Comparison of ENCODE assay signal across 8 cellular contexts in the genomic region with DNA sequence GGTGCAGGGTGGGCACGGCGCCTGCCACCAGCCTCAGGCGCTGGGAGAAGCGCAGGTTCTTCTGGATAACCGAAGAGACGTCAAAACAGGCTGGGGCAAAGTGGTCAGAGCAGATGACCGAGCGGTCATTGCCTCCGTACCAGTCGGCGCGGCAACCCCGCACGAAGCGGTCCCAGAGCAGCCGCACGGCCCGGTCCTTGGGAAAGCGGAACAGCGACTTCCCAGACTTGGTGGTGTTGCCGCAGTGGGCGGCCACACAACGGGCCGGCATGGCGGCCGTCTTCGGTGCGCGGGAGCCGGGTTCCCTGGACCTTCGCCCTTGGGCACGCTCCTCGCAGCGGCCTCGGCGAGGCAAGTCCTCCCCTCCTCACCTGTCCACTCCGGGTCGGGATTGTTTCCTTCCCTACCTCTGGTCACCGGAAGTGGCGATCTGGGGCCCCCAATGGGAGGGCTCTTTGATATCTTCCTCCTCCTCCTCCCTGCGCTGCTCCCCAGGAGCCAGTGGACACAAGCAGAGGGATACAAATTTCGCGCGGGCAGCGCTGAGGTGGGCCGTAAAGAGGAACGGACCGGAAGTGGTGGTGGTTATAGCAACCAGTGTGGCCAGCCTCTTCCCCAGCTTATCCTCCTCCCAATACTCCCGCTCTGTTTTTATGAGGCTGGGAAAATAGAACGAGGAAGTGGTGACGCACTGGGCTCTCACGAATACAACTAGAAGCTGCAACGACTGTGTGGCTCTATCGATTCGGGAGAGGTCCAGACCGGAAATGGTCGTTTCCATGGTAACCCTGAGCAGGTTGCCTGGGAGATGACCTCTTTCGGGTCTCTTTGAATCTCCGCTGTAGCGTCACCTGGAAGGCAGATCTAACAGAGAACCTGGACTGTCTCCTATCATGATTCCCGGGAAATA. TPM values are rescaled to one million over a fixed set of nuclear protein-coding genes. Genes with fewer than 3 reads are reported as not detected.
DNase-seq lines count a peak whose midpoint lies in the region; ATAC-seq and TF ChIP-seq lines count a peak whose summit lies in the region.

A gene with protein sequence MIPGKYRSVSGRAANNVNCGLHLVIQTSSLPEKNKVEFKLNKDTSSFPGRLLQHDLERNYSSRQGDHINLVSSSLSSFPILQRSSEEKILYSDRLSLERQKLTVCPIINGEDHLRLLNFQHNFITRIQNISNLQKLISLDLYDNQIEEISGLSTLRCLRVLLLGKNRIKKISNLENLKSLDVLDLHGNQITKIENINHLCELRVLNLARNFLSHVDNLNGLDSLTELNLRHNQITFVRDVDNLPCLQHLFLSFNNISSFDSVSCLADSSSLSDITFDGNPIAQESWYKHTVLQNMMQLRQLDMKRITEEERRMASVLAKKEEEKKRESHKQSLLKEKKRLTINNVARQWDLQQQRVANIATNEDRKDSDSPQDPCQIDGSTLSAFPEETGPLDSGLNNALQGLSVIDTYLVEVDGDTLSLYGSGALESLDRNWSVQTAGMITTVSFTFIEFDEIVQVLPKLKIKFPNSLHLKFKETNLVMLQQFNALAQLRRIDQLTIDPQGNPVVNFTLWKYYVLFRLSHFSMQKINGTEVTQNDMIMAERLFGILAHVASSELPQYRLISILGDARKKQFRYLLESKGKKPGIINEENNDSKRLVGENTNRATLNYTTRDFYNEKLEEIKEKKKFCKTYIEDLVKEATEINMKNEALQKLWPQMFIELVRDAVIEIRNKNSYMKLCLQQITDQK (plus strand): TSS at position 825 of the 910 bp plus-strand sequence. CDS start 69 bp downstream, at position 894.
A gene (minus strand): TSS at position 432 of the 910 bp plus-strand sequence. CDS start 161 bp downstream, at position 271.

- peak within 1 kb of the TSS; percentile 70 to 79 (median 76) for H3K27ac ChIP-seq in upper lobe of left lung

- H3K4me3 ChIP-seq in NT2/D1 (ENCODE audit: insufficient read length, low read depth): peak within 1 kb of the TSS; percentile 95
- H3K4me3 ChIP-seq in neuron (ENCODE audit: low read length): peak within 1 kb of the TSS; percentile 65
- H3K4me3 ChIP-seq in upper lobe of left lung: peak within 1 kb of the TSS; percentile 66 to 88 (median 75)

- 0 to 4% methylated on average over 14 to 53 of the region's 61 CpGs for WGBS in upper lobe of left lung, 2 donors

- no peaks in the 10 kb centered on the region for H3K9me3 Mint-ChIP-seq in activated naive CD8-positive, alpha-beta T cell treated with anti-CD3 and anti-CD28 coated beads, Interleukin-2, amount 50 U/mL, for 24 hours
- H3K9me3 Mint-ChIP-seq in glutamatergic neuron (ENCODE audit: unreplicated experiment): peaks cover 9% of the 10 kb centered on the region

- H3K36me3 ChIP-seq in NT2/D1 (ENCODE audit: insufficient read depth, insufficient read length, low read length) (no peaks in the 10 kb centered on the region), neuron (ENCODE audit: insufficient read depth, low read length) (peaks cover 14% of the 10 kb centered on the region), upper lobe of left lung (peaks cover 0 to 4% (median 0%) of the 10 kb centered on the region in 4 donors)

- ATAC-seq in GM21423 (IDR thresholded peaks at IDR 0.05; ENCODE audit: unreplicated experiment): peak; percentile 79
- peak; percentile 80 for ATAC-seq in activated naive CD8-positive, alpha-beta T cell treated with anti-CD3 and anti-CD28 coated beads, Interleukin-2, amount 50 U/mL, for 24 hours
- ATAC-seq in upper lobe of left lung (ENCODE audit: low FRiP score in 2 of 2): peak; percentile 95 to 97

- TF ChIP-seq EP300 in upper lobe of left lung (IDR thresholded peaks at IDR 0.05): no peak

- TF ChIP-seq POLR2A in upper lobe of left lung (IDR thresholded peaks at IDR 0.05): peak in 2 of 4 donors; percentile 19 to 45

- H3K4me3 Mint-ChIP-seq in activated naive CD8-positive, alpha-beta T cell treated with anti-CD3 and anti-CD28 coated beads, Interleukin-2, amount 50 U/mL, for 24 hours: peak within 1 kb of the TSS; percentile 88
- peak within 1 kb of the TSS; percentile 100 for H3K4me3 Mint-ChIP-seq in glutamatergic neuron (ENCODE audit: unreplicated experiment)

- H3K4me1 ChIP-seq in NT2/D1 (ENCODE audit: insufficient read depth, insufficient read length): no peaks in the 10 kb centered on the region
- peaks cover 18% of the 10 kb centered on the region for H3K4me1 ChIP-seq in neuron (ENCODE audit: insufficient read depth, low read length)
- peaks cover 6 to 13% (median 11%) of the 10 kb centered on the region in 4 donors for H3K4me1 ChIP-seq in upper lobe of left lung

- H3K27me3 ChIP-seq in NT2/D1 (ENCODE audit: insufficient read depth, insufficient read length) (no peaks in the 10 kb centered on the region), neuron (ENCODE audit: insufficient read depth, low read length) (no peaks in the 10 kb centered on the region), upper lobe of left lung (no peaks in the 10 kb centered on the region)

- peak within 1 kb of the TSS; percentile 88 for H3K27ac Mint-ChIP-seq in activated naive CD8-positive, alpha-beta T cell treated with anti-CD3 and anti-CD28 coated beads, Interleukin-2, amount 50 U/mL, for 24 hours
- H3K27ac Mint-ChIP-seq in glutamatergic neuron (ENCODE audit: unreplicated experiment): peak within 1 kb of the TSS; percentile 98

- peak; percentile 93 for DNase-seq in DMS 273 (lab: John Stamatoyannopoulos, UW; ENCODE audit: unreplicated experiment)
- DNase-seq in HT1080 (ENCODE audit: low read depth): peak; percentile 99
- peak; percentile 79 for DNase-seq in NT2/D1 (ENCODE audit: low read depth, low spot score)
- DNase-seq in activated naive CD8-positive, alpha-beta T cell treated with anti-CD3 and anti-CD28 coated beads, Interleukin-2, amount 50 U/mL, for 24 hours: peak; percentile 56
- DNase-seq in glutamatergic neuron: peak; percentile 85
- DNase-seq in upper lobe of left lung: peak; percentile 89

- H3K4me1 Mint-ChIP-seq in activated naive CD8-positive, alpha-beta T cell treated with anti-CD3 and anti-CD28 coated beads, Interleukin-2, amount 50 U/mL, for 24 hours: peaks cover 10% of the 10 kb centered on the region
- peaks cover 4% of the 10 kb centered on the region for H3K4me1 Mint-ChIP-seq in glutamatergic neuron (ENCODE audit: low read depth, unreplicated experiment)

- H3K9me3 ChIP-seq in NT2/D1 (ENCODE audit: insufficient read depth, low read length): no peaks in the 10 kb centered on the region
- H3K9me3 ChIP-seq in neuron (ENCODE audit: low read length): no peaks in the 10 kb centered on the region
- no peaks in the 10 kb centered on the region for H3K9me3 ChIP-seq in upper lobe of left lung

- TF ChIP-seq CTCF in glutamatergic neuron (IDR thresholded peaks at IDR 0.05; ENCODE audit: partially characterized antibody, unreplicated experiment): no peak
- peak in 1 of 6 experiments; percentile 2 for TF ChIP-seq CTCF in upper lobe of left lung (IDR thresholded peaks at IDR 0.05)

- H3K27me3 Mint-ChIP-seq in activated naive CD8-positive, alpha-beta T cell treated with anti-CD3 and anti-CD28 coated beads, Interleukin-2, amount 50 U/mL, for 24 hours: peaks cover 47% of the 10 kb centered on the region
- H3K27me3 Mint-ChIP-seq in glutamatergic neuron (ENCODE audit: unreplicated experiment): peaks cover 4% of the 10 kb centered on the region

- peak within 1 kb of the TSS; percentile 88 for H3K9ac ChIP-seq in NT2/D1 (ENCODE audit: insufficient read length, low read depth)

- H2AFZ ChIP-seq in neuron (ENCODE audit: low read depth, low read length): peak within 1 kb of the TSS; percentile 83

- peaks cover 4% of the 10 kb centered on the region for H3K36me3 Mint-ChIP-seq in activated naive CD8-positive, alpha-beta T cell treated with anti-CD3 and anti-CD28 coated beads, Interleukin-2, amount 50 U/mL, for 24 hours (ENCODE audit: low read depth)
- no peaks in the 10 kb centered on the region for H3K36me3 Mint-ChIP-seq in glutamatergic neuron (ENCODE audit: unreplicated experiment)

RNA-seq across cellular contexts. Expression of the first gene that starts in this region (rescaled TPM):
- total RNA-seq in HT1080 (2014; rRNA removed; shearing (Covaris generic)): 6.2 and 6.7 TPM in 2 replicates
- polyA plus RNA-seq in HT1080 (2015; cell fraction: cytosol; rRNA removed): 5.2 and 5.3 TPM in 2 replicates
- polyA plus RNA-seq in HT1080 (2015; cell fraction: nucleus; rRNA removed): 7.0 and 7.3 TPM in 2 replicates
- total RNA-seq in glutamatergic neuron (ENCODE audit: unreplicated experiment) (28.6 TPM), upper lobe of left lung (10 to 100 TPM in 3 of 6 donors, 1 to 10 TPM in 3; 3.0 to 26.7 (median 9.2) TPM)

RNA-seq across cellular contexts. Expression of the second gene that starts in this region (rescaled TPM):
- total RNA-seq in HT1080 (2014; rRNA removed; shearing (Covaris generic)): 3.3 and 3.8 TPM in 2 replicates
- polyA plus RNA-seq in HT1080 (2015; cell fraction: cytosol; rRNA removed): 5.9 and 7.0 TPM in 2 replicates
- polyA plus RNA-seq in HT1080 (2015; cell fraction: nucleus; rRNA removed): 4.1 and 4.9 TPM in 2 replicates
- 3.3 TPM for total RNA-seq in glutamatergic neuron (ENCODE audit: unreplicated experiment)
- 1 to 10 TPM; 1.6 to 4.0 (median 2.1) TPM for total RNA-seq in upper lobe of left lung

Comparison
In these comparisons a context has a peak if more than half of its experiments do, and no peak if none do; other contexts are left out.
1. Peak in every context shown above with its lines: DNase-seq, ATAC-seq, H3K4me3 ChIP-seq and H3K27ac ChIP-seq.